ENCODE assay signal across 1 cellular context in genomic region chr9:96660693-96661248, GRCh38.
TF ChIP-seq lines count a peak whose summit lies in the region.

No MANE protein-coding gene starts in this region.

TF ChIP-seq in GM12878, 131 proteins besides CTCF, POLR2A, EP300 and RAD21:
- TF ChIP-seq ZSCAN29 (IDR thresholded peaks at IDR 0.05) (no peak), BMI1 (IDR thresholded peaks at IDR 0.05; ENCODE audit: borderline replicate concordance) (no peak), ATF7 (IDR thresholded peaks at IDR 0.05; ENCODE audit: low read depth) (no peak), STAT1 (conservative IDR thresholded peaks at IDR 0.05) (no peak), PAX8 (IDR thresholded peaks at IDR 0.05) (no peak), JUNB (IDR thresholded peaks at IDR 0.05) (no peak), NR2C1 (IDR thresholded peaks at IDR 0.05) (no peak), NFYA (IDR thresholded peaks at IDR 0.05; ENCODE audit: borderline replicate concordance, low read depth, low read length) (no peak), MTA3 (IDR thresholded peaks at IDR 0.05; ENCODE audit: borderline replicate concordance, low read length) (no peak)
- TF ChIP-seq, protein P1, sequence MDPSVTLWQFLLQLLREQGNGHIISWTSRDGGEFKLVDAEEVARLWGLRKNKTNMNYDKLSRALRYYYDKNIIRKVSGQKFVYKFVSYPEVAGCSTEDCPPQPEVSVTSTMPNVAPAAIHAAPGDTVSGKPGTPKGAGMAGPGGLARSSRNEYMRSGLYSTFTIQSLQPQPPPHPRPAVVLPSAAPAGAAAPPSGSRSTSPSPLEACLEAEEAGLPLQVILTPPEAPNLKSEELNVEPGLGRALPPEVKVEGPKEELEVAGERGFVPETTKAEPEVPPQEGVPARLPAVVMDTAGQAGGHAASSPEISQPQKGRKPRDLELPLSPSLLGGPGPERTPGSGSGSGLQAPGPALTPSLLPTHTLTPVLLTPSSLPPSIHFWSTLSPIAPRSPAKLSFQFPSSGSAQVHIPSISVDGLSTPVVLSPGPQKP (IDR thresholded peaks at IDR 0.05; ENCODE audit: low read depth, low read length), result no peak
